Comparison of ENCODE assay signal across 11 cellular contexts in genomic region chr15:96347181-96348111, GRCh38.
DNase-seq lines count a peak whose midpoint lies in the region; ATAC-seq and TF ChIP-seq lines count a peak whose summit lies in the region.
"Had no signal": no experiment of that assay in that cellular context is flagged by ENCODE, and none has a peak within 500 bp of the region (broad histone marks: within the 10 kb centered on the region; RNA-seq: fewer than 3 reads in every experiment).

No MANE protein-coding gene starts in this region.

- no peak for TF ChIP-seq CTCF in HL-60 (IDR thresholded peaks at IDR 0.05; ENCODE audit: insufficient read depth, low read length)
- TF ChIP-seq CTCF in cardiac fibroblast (IDR thresholded peaks at IDR 0.05; ENCODE audit: low read depth, low read length), result no peak

- DNase-seq in HL-60 (ENCODE audit: low read depth in 1 of 2, low spot score in 1 of 2) (peak in 1 of 2 experiments; percentile 54), cardiac fibroblast (ENCODE audit: low read depth in 2 of 2) (peak; percentile 67 to 76), NCI-H2029 treated with DMSO at 0.1 percent for 48 hours (lab: John Stamatoyannopoulos, UW) (no peak)
- no peak for DNase-seq in effector CD8-positive, alpha-beta T cell (lab: John Stamatoyannopoulos, UW)
- DNase-seq: NCI-H510A treated with DMSO at 0.1 percent for 48 hours had no signal

- H3K4me3 ChIP-seq in HL-60 (replicated peaks; ENCODE audit: insufficient read depth, low read length), result peak overlapping the region; percentile 18
- H3K4me3 ChIP-seq in cardiac fibroblast (replicated peaks in 1 of 2; ENCODE audit: low read depth in 2 of 2, low read length in 2 of 2), result peak overlapping the region; percentile 27 to 54
- 0 out of 2 replicates have a peak overlapping the region, but pooled peaks have one; percentile 20 for H3K4me3 ChIP-seq in iPS-18c (ENCODE audit: insufficient read depth, low read depth, low read length)
- H3K4me3 ChIP-seq in skin epidermis, result peak overlapping the region in 3 of 7 experiments; percentile 6 to 27 (median 18)
- H3K4me3 ChIP-seq: mucosa of descending colon had no signal

- ATAC-seq in GM18858 (IDR thresholded peaks at IDR 0.05; ENCODE audit: unreplicated experiment) (no peak), GM18502 (IDR thresholded peaks at IDR 0.05; ENCODE audit: poor library complexity, unreplicated experiment) (no peak)
- ATAC-seq: activated CD4-positive, CD25-positive, alpha-beta regulatory T cell treated with anti-CD3 and anti-CD28 coated beads, Interleukin-2, amount 50 U/mL, for 24 hours; mucosa of descending colon had no signal

- no peaks in the 10 kb centered on the region for H3K9me3 ChIP-seq in iPS-18c (ENCODE audit: control insufficient read depth, insufficient read depth, low read length)
- H3K9me3 ChIP-seq: mucosa of descending colon had no signal

- H3K27ac ChIP-seq in HL-60 (replicated peaks) (peak overlapping the region; percentile 79), skin epidermis (peak overlapping the region in 16 of 21 experiments; percentile 8 to 94 (median 62))

- H3K27me3 ChIP-seq in HL-60 (ENCODE audit: insufficient read depth, poor library complexity, severe bottlenecking), result no peaks in the 10 kb centered on the region

Comparison
In these comparisons a context has a peak if more than half of its experiments do, and no peak if none do; other contexts are left out.
1. DNase-seq: peak in cardiac fibroblast (2 of 2); none in NCI-H2029 treated with DMSO at 0.1 percent for 48 hours (single experiment) and effector CD8-positive, alpha-beta T cell (single experiment).